11 cellular contexts compared by ENCODE assay signal in genomic region chr2:161146996-161147395, GRCh38.
"Had no signal": no experiment of that assay in that cellular context is flagged by ENCODE, and none has a peak within 500 bp of the region (broad histone marks: within the 10 kb centered on the region; RNA-seq: fewer than 3 reads in every experiment).

No MANE protein-coding gene starts in this region.

- ATAC-seq: pancreas had no signal

- DNase-seq: activated CD4-positive, alpha-beta memory T cell treated with anti-CD3 and anti-CD28 coated beads for 36 hours; activated CD4-positive, CD25-positive, alpha-beta regulatory T cell treated with anti-CD3 and anti-CD28 coated beads, Interleukin-2, amount 50 U/mL, for 72 hours; activated gamma-delta T cell; activated naive CD8-positive, alpha-beta T cell treated with anti-CD3 and anti-CD28 coated beads for 36 hours; activated T-cell treated with anti-CD3 and anti-CD28 coated beads, Interleukin-2, amount 50 U/mL, for 4 hours; anterior cingulate cortex; immature natural killer cell; nephron progenitor cell; stimulated activated CD4-positive, alpha-beta T cell treated with anti-CD3 and anti-CD28 coated beads, Interleukin-4, amount 100 ng/mL, for 4 hours; tibial artery had no signal

- FAIRE-seq: pancreas had no signal

- H3K36me3 ChIP-seq: pancreas, tibial artery had no signal

- H3K4me1 ChIP-seq: pancreas, tibial artery had no signal

- H3K27ac ChIP-seq: pancreas, tibial artery had no signal

- H3K27me3 ChIP-seq: pancreas, tibial artery had no signal

- H3K4me3 ChIP-seq: pancreas, tibial artery had no signal

- H3K9me3 ChIP-seq: pancreas had no signal
